ENCODE assay signal across 1 cellular context in the genomic region with DNA sequence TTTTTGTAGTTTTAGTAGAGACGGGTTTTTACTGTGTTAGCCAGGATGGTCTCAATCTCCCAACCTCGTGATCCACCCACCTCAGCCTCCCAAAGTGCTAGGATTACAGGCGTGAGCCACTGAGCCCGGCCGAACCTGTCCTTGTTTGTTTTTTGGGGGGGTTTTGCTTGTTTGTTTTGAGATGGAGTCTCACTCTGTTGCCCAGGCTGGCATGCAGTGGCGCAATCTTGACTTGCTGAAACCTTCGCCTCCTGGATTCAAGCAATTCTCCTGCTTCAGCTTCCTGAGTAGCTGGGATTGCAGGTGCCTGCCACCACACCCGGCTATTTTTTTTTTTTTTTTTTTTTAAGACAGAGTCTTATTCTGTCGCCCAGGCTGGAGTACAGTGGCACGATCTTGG. TPM values are rescaled to one million over a fixed set of nuclear protein-coding genes. Genes with fewer than 3 reads are reported as not detected.
"Had no signal": no experiment of that assay in that cellular context is flagged by ENCODE, and none has a peak within 500 bp of the region (broad histone marks: within the 10 kb centered on the region; RNA-seq: fewer than 3 reads in every experiment).

No MANE protein-coding gene starts in this region.

RNA-seq across cellular contexts. Expression of a gene that starts 24.9 kb away (rescaled TPM):
- total RNA-seq: SJSA1 had no signal
